24 cellular contexts compared by ENCODE assay signal in the genomic region with DNA sequence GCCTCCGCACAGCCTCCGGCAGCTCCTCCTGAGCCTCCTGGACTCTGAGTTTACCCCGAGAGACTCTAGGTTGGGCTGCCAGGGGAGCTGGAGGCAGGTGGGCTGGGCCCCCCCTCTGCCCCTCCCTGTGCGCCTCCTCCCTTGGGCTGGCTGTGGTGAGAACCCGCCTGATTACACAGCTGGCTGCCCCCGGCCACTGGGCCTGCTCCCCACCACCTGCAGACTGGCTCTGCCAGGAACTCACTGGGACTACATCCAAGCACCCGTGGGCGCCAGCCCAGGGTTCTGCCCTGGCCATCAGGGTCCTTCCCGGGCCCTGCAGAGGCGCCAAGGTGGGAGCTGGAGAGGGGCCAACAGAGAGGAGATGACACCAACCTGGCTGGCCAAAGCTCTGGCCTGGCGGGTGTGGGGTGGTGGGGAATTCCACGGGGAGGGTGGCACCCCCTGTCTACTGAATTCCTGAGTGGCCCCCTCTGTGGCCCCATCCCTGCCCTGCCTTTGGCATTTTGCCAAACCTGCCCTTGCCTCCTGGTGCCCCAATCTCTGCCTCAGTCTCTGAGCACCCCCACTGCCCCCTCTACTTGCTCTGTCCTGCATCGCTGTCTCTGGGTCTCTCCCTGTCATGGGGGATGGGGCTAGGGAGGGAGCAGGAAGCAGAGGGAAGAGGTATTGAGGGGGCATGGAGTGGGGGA. TPM values are rescaled to one million over a fixed set of nuclear protein-coding genes. Genes with fewer than 3 reads are reported as not detected.
DNase-seq lines count a peak whose midpoint lies in the region; ATAC-seq, FAIRE-seq and TF ChIP-seq lines count a peak whose summit lies in the region.
"Had no signal": no experiment of that assay in that cellular context is flagged by ENCODE, and none has a peak within 500 bp of the region (broad histone marks: within the 10 kb centered on the region; RNA-seq: fewer than 3 reads in every experiment).

No MANE protein-coding gene starts in this region.

- H3K4me3 Mint-ChIP-seq in stimulated activated naive CD8-positive, alpha-beta T cell treated with anti-CD3 and anti-CD28 coated beads, Interleukin-15, amount 100 ng/mL, for 72 hours = no peak overlapping the region
- H3K4me3 Mint-ChIP-seq: CD4-positive, alpha-beta memory T cell; T-cell had no signal

- H3K14ac ChIP-seq in H1 (ENCODE audit: insufficient read length) (no peak overlapping the region), trophoblast cell (ENCODE audit: low read length) (no peak overlapping the region)

- FAIRE-seq in H1 (lab: Jason Lieb, UNC) = no peak
- FAIRE-seq: GM19239 had no signal

- H4K20me1 ChIP-seq in H1 (replicated peaks in 1 of 2; ENCODE audit: control insufficient read depth in 1 of 2, insufficient read depth in 2 of 2, low read length in 2 of 2) = peaks cover 0 to 2% of the 10 kb centered on the region in 2 experiments

- H3K4me1 Mint-ChIP-seq in stimulated activated naive CD8-positive, alpha-beta T cell treated with anti-CD3 and anti-CD28 coated beads, Interleukin-15, amount 100 ng/mL, for 72 hours = no peaks in the 10 kb centered on the region
- H3K4me1 Mint-ChIP-seq: CD4-positive, alpha-beta memory T cell; T-cell had no signal

- no peak for DNase-seq in stimulated activated naive CD8-positive, alpha-beta T cell treated with anti-CD3 and anti-CD28 coated beads, Interleukin-15, amount 100 ng/mL, for 72 hours
- DNase-seq in stimulated activated naive CD8-positive, alpha-beta T cell treated with anti-CD3 and anti-CD28 coated beads, Interleukin-15, Interleukin-2, amounts not matched to agents 100 U/mL and 50 U/mL, for 24 hours = no peak
- DNase-seq in NCI-H2196 (lab: John Stamatoyannopoulos, UW; ENCODE audit: unreplicated experiment) = peak; percentile 92
- DNase-seq in H1 (ENCODE audit: low read depth in 1 of 2, low spot score in 2 of 2) = no peak
- no peak for DNase-seq in stimulated activated CD4-positive, alpha-beta T cell treated with anti-CD3 and anti-CD28 coated beads, Interleukin-15, amount 100 ng/mL, for 24 hours
- no peak for DNase-seq in trophoblast cell
- no peak for DNase-seq in activated gamma-delta T cell treated with Interleukin-2 at 50 U/mL for 16 hours
- no peak for DNase-seq in aorta
- DNase-seq: activated naive CD4-positive, alpha-beta T cell treated with Interleukin-2 at 50 U/mL for 16 hours; activated T-cell treated with anti-CD3 and anti-CD28 coated beads for 4 hours; CD4-positive, alpha-beta memory T cell; cerebellar nuclear complex; effector CD8-positive, alpha-beta T cell; esophagus squamous epithelium; glutamatergic neuron; KBM-7; left lung; NCI-H748 treated with DMSO at 0.1 percent for 48 hours; T-cell had no signal

- no peak overlapping the region for H3K4me2 ChIP-seq in H1 (ENCODE audit: insufficient read depth in 1 of 2, low read depth in 2 of 2, low read length in 2 of 2)
- no peak overlapping the region for H3K4me2 ChIP-seq in trophoblast cell (ENCODE audit: low read length)

- H2AFZ ChIP-seq in H1 (ENCODE audit: low read length) = no peak overlapping the region
- no peak overlapping the region for H2AFZ ChIP-seq in trophoblast cell (ENCODE audit: insufficient read depth, low read length, poor library complexity)

- H3K9me3 Mint-ChIP-seq in stimulated activated naive CD8-positive, alpha-beta T cell treated with anti-CD3 and anti-CD28 coated beads, Interleukin-15, amount 100 ng/mL, for 72 hours = no peaks in the 10 kb centered on the region
- H3K9me3 Mint-ChIP-seq: CD4-positive, alpha-beta memory T cell; T-cell had no signal

- H3K36me3 ChIP-seq in H1 (ENCODE audit: control insufficient read depth in 2 of 4, insufficient read depth in 4 of 4, low read length in 3 of 4) (no peaks in the 10 kb centered on the region), trophoblast cell (ENCODE audit: control insufficient read depth in 1 of 2, insufficient read depth in 2 of 2, low read length in 2 of 2) (no peaks in the 10 kb centered on the region), aorta (ENCODE audit: control insufficient read depth in 1 of 2, insufficient read depth in 2 of 2, low read length in 1 of 2) (no peaks in the 10 kb centered on the region)
- H3K36me3 ChIP-seq: esophagus squamous epithelium, HAP-1, left lung, neutrophil, right lobe of liver had no signal

- H3K79me2 ChIP-seq in H1 (ENCODE audit: control insufficient read depth in 1 of 2, insufficient read depth in 2 of 2, low read length in 2 of 2) (no peaks in the 10 kb centered on the region), trophoblast cell (ENCODE audit: control insufficient read depth, insufficient read depth, low read length, poor library complexity) (no peaks in the 10 kb centered on the region)

- peak overlapping the region; percentile 51; the same call in 1 of the 2 replicates for H4K8ac ChIP-seq in H1 (ENCODE audit: extremely low read depth, insufficient read depth, low read length)
- no peak overlapping the region for H4K8ac ChIP-seq in trophoblast cell (ENCODE audit: low read depth, low read length)

- H3K27ac ChIP-seq in H1 (ENCODE audit: low read depth, low read length) (no peak overlapping the region), trophoblast cell (ENCODE audit: low read depth, low read length) (no peak overlapping the region), aorta (ENCODE audit: low read depth in 1 of 2, low read length in 2 of 2) (no peak overlapping the region)
- H3K27ac ChIP-seq: esophagus squamous epithelium, left lung, neutrophil, right lobe of liver had no signal

- no peak for TF ChIP-seq RAD21 in H1 (IDR thresholded peaks at IDR 0.05 in 1 of 2, conservative IDR thresholded peaks at IDR 0.05 in 1 of 2; ENCODE audit: low read depth in 2 of 2, low read length in 2 of 2)

- TF ChIP-seq POLR2A in H1 (IDR thresholded peaks at IDR 0.05; ENCODE audit: control extremely low read depth in 1 of 2, low read depth in 2 of 2, low read length in 2 of 2) = no peak

- H3K4me3 ChIP-seq in H1 (ENCODE audit: extremely low read depth in 1 of 4, insufficient read depth in 2 of 4, low read depth in 3 of 4, low read length in 4 of 4) (no peak overlapping the region), trophoblast cell (ENCODE audit: low read depth, low read length) (no peak overlapping the region), aorta (ENCODE audit: low read length in 2 of 2) (no peak overlapping the region)
- H3K4me3 ChIP-seq: esophagus squamous epithelium, HAP-1, left lung, right lobe of liver had no signal

- no peak overlapping the region for H4K12ac ChIP-seq in trophoblast cell (ENCODE audit: low read depth, low read length)

- H2AK5ac ChIP-seq in H1 (ENCODE audit: low read depth, low read length) (no peak overlapping the region), trophoblast cell (ENCODE audit: low read length) (no peak overlapping the region)

- 88% methylated on average over 11 of the region's 13 CpGs; no CpG with 5 or more reads in 1 of the 2 experiments for WGBS in H1 (ENCODE audit: extremely low coverage in 1 of 2, insufficient coverage in 1 of 2, insufficient read length in 1 of 2, insufficient replicate concordance in 2 of 2, low coverage in 1 of 2, low lambda C conversion rate in 2 of 2, missing lambda C conversion rate in 1 of 2), 2 experiments
- WGBS in trophoblast cell (ENCODE audit: extremely low coverage, insufficient coverage, insufficient read length) = no CpG with 5 or more reads among the region's 13 CpGs
- WGBS in aorta, 2 donors = 37 to 39% methylated on average over 13 of the region's 13 CpGs

- H2BK20ac ChIP-seq in H1 (ENCODE audit: low read length) = 0 out of 2 replicates have a peak overlapping the region, but pooled peaks have one; percentile 48

- TF ChIP-seq EP300 in H1 (IDR thresholded peaks at IDR 0.05; ENCODE audit: borderline replicate concordance in 1 of 2, low read depth in 2 of 2, low read length in 2 of 2) = no peak

- H2BK12ac ChIP-seq in H1 (ENCODE audit: low read depth, low read length) (0 out of 2 replicates have a peak overlapping the region, but pooled peaks have one; percentile 9), trophoblast cell (ENCODE audit: low read length) (no peak overlapping the region)

- H3K23me2 ChIP-seq in H1 (ENCODE audit: low read depth, low read length) = no peaks in the 10 kb centered on the region

- POLR2A ChIA-PET in H1 (lab: Charles Lee; ENCODE audit: partially characterized antibody) = interaction anchor here (1.0 to 3.3 kb wide), 7 partner anchors 12 to 241 kb away, joined by 3 to 10 read pairs (median 4); no protein-coding TSS in a partner anchor

- H4K91ac ChIP-seq in H1 (replicated peaks; ENCODE audit: insufficient read length, low read length) (no peak overlapping the region), trophoblast cell (ENCODE audit: low read depth, low read length) (no peak overlapping the region)

- H3K4ac ChIP-seq in H1 (replicated peaks; ENCODE audit: insufficient read length, low read depth, low read length) = no peak overlapping the region
- H3K4ac ChIP-seq in trophoblast cell (ENCODE audit: low read depth, low read length) = no peak overlapping the region

- H3K4me1 ChIP-seq in H1 (replicated peaks in 1 of 4; ENCODE audit: control insufficient read depth in 3 of 4, insufficient read depth in 4 of 4, low read length in 3 of 4) (peaks cover 0 to 27% (median 9%) of the 10 kb centered on the region in 4 experiments; a peak in 6 of 7 replicates), trophoblast cell (ENCODE audit: control insufficient read depth in 1 of 2, insufficient read depth in 2 of 2, low read length in 2 of 2) (no peaks in the 10 kb centered on the region), aorta (ENCODE audit: control insufficient read depth in 1 of 2, insufficient read depth in 2 of 2, low read length in 2 of 2) (no peaks in the 10 kb centered on the region)
- H3K4me1 ChIP-seq: left lung, right lobe of liver had no signal

- H3K18ac ChIP-seq in H1 (ENCODE audit: extremely low read depth, low read length) = no peak overlapping the region
- H3K18ac ChIP-seq in trophoblast cell (ENCODE audit: low read length) = no peak overlapping the region

- no peak overlapping the region for H2BK120ac ChIP-seq in H1 (replicated peaks; ENCODE audit: low read depth, low read length)
- no peak overlapping the region for H2BK120ac ChIP-seq in trophoblast cell (ENCODE audit: insufficient read depth, low read length, poor library complexity)

- H2BK5ac ChIP-seq in H1 (ENCODE audit: low read depth, low read length) = no peak overlapping the region
- H2BK5ac ChIP-seq in trophoblast cell (ENCODE audit: low read depth, low read length, poor library complexity) = no peak overlapping the region

- H3K27me3 Mint-ChIP-seq in stimulated activated naive CD8-positive, alpha-beta T cell treated with anti-CD3 and anti-CD28 coated beads, Interleukin-15, amount 100 ng/mL, for 72 hours = peaks cover 52% of the 10 kb centered on the region

- intact Hi-C loops in aorta (cut with DNase I) = no loop called here

- H2BK15ac ChIP-seq in H1 (ENCODE audit: low read length) = 0 out of 2 replicates have a peak overlapping the region, but pooled peaks have one; percentile 0

- H3K9me3 ChIP-seq in H1 (ENCODE audit: insufficient read depth in 2 of 2, low read depth in 1 of 2, low read length in 1 of 2) = no peaks in the 10 kb centered on the region
- H3K9me3 ChIP-seq in trophoblast cell (ENCODE audit: insufficient read depth, low read depth, low read length) = no peaks in the 10 kb centered on the region
- H3K9me3 ChIP-seq in aorta (ENCODE audit: control insufficient read depth, low read length) = no peaks in the 10 kb centered on the region
- H3K9me3 ChIP-seq: esophagus squamous epithelium, HAP-1, left lung, neutrophil, right lobe of liver had no signal

- no peak overlapping the region for H3K9ac ChIP-seq in H1 (replicated peaks in 1 of 4; ENCODE audit: extremely low read depth in 1 of 4, low read depth in 3 of 4, low read length in 3 of 4)
- H3K9ac ChIP-seq in trophoblast cell (ENCODE audit: low read length) = no peak overlapping the region

- H3K27me3 ChIP-seq in H1 (replicated peaks in 1 of 4; ENCODE audit: control insufficient read depth in 3 of 4, extremely low read depth in 1 of 4, insufficient read depth in 3 of 4, low read length in 3 of 4) (peaks cover 0 to 3% (median 0%) of the 10 kb centered on the region in 4 experiments; a peak in 2 of 7 replicates), trophoblast cell (ENCODE audit: insufficient read depth, low read length) (no peaks in the 10 kb centered on the region), aorta (ENCODE audit: control insufficient read depth in 1 of 2, insufficient read depth in 2 of 2, low read length in 1 of 2) (no peaks in the 10 kb centered on the region)
- H3K27me3 ChIP-seq: right lobe of liver had no signal

- no peak overlapping the region for H3K56ac ChIP-seq in H1 (replicated peaks; ENCODE audit: insufficient read length, low read depth, low read length)

- no peak for TF ChIP-seq CTCF in H1 (IDR thresholded peaks at IDR 0.05; ENCODE audit: control extremely low read depth in 1 of 3, insufficient read depth in 1 of 3, low read depth in 1 of 3, low read length in 3 of 3)

- H3K79me1 ChIP-seq in H1 (ENCODE audit: low read depth, low read length) (no peaks in the 10 kb centered on the region), trophoblast cell (ENCODE audit: low read length) (no peaks in the 10 kb centered on the region)

- ATAC-seq in stimulated activated naive CD8-positive, alpha-beta T cell treated with anti-CD3 and anti-CD28 coated beads, Interleukin-15, amount 100 ng/mL, for 72 hours = peak; percentile 16
- ATAC-seq in stimulated activated naive CD8-positive, alpha-beta T cell treated with anti-CD3 and anti-CD28 coated beads, Interleukin-15, Interleukin-2, amounts not matched to agents 100 U/mL and 50 U/mL, for 24 hours = no peak
- ATAC-seq in aorta (ENCODE audit: low FRiP score) = no peak
- ATAC-seq: left lung, T-cell had no signal

- CTCF ChIA-PET in H1 (lab: Charles Lee; ENCODE audit: partially characterized antibody) = interaction anchor here (1.0 to 17.6 kb wide), 4 partner anchors 16 to 200 kb away, joined by 4 to 214 read pairs (median 14); no protein-coding TSS in a partner anchor

- H3K23ac ChIP-seq in H1 (ENCODE audit: insufficient read length) = no peak overlapping the region
- no peak overlapping the region for H3K23ac ChIP-seq in trophoblast cell (ENCODE audit: low read length)

- H4K5ac ChIP-seq in H1 (ENCODE audit: insufficient read length, low read depth, low read length) = no peak overlapping the region

- H3K27ac Mint-ChIP-seq in stimulated activated naive CD8-positive, alpha-beta T cell treated with anti-CD3 and anti-CD28 coated beads, Interleukin-15, amount 100 ng/mL, for 72 hours = no peak overlapping the region
- H3K27ac Mint-ChIP-seq: CD4-positive, alpha-beta memory T cell; T-cell had no signal

RNA-seq across cellular contexts. Expression of a gene that starts 21.9 kb away (rescaled TPM):
- total RNA-seq in H1 (2021; fragmentation: NEBNext Ultra II Directional; extraction: Animal tissue kit (Norgen Biotek cat#: 25700)) = 0.39 and 0.46 TPM in 2 replicates
- 0.31 and 0.35 TPM in 2 replicates for polyA plus RNA-seq in H1 (2011; rRNA removed)
- 0.21 TPM for polyA plus RNA-seq in H1 (2011; cell fraction: cytosol; rRNA removed)
- 0.48 TPM for polyA plus RNA-seq in H1 (2011; cell fraction: nucleus; rRNA removed)
- polyA plus RNA-seq in H1 (2012, experiment 1 of 2) = 0.16 to 0.66 TPM (median 0.48 TPM) in 3 of 4 replicates, not detected in the other
- 0.14 TPM for polyA plus RNA-seq in H1 (2012, experiment 2 of 2)
- 0.12 TPM for polyA plus RNA-seq in H1 (2013, experiment 1 of 2)
- polyA plus RNA-seq in H1 (2013, experiment 2 of 2) = 0.15 TPM
- 0.16 and 0.34 TPM in 2 replicates for polyA minus RNA-seq in H1 (2011; rRNA and poly(A)+ RNA removed)
- not detected for polyA minus RNA-seq in H1 (2011; cell fraction: cytosol; rRNA and poly(A)+ RNA removed)
- 0.70 TPM for polyA minus RNA-seq in H1 (2011; cell fraction: nucleus; rRNA and poly(A)+ RNA removed)
- 0.01 TPM in 1 of 2 replicates, not detected in the other for polyA plus RNA-seq in trophoblast cell (2013)
- not detected for total RNA-seq in aorta
- polyA plus RNA-seq in aorta = not detected
- total RNA-seq: CD4-positive, alpha-beta memory T cell; mononuclear cell; right lobe of liver; T-cell had no signal
- polyA plus RNA-seq: CD4-positive, alpha-beta memory T cell had no signal
